In the genomic region with DNA sequence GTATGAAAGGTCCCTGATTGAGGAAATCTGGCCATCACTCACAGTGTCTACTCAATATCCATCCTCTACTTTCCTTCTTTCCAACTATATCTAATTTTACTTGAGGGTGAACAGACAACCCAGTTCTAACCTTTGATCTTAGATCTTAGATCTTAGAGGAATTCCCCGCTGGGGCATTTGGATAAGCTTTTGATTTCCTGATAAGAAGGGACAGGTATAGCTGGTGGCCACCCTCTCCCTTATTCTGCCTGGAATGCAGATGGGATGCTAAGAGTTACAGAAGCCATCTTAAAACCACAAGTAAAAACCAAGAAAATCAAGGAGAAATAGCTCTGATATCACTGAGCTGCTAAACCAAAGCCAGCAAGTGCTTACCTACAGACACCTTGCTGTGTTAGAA, we compare ENCODE assay signal across 33 cellular contexts.
"Had no signal": no experiment of that assay in that cellular context is flagged by ENCODE, and none has a peak within 500 bp of the region (broad histone marks: within the 10 kb centered on the region; RNA-seq: fewer than 3 reads in every experiment).

No MANE protein-coding gene starts in this region.

- ATAC-seq: activated naive CD4-positive, alpha-beta T cell treated with anti-CD3 and anti-CD28 coated beads, Interleukin-2, amount 50 U/mL, for 72 hours; activated naive CD8-positive, alpha-beta T cell treated with anti-CD3 and anti-CD28 coated beads, Interleukin-2, amount 50 U/mL, for 24 hours; activated T-cell treated with anti-CD3 and anti-CD28 coated beads, Interleukin-2, amount 50 U/mL, for 4 hours; activated T-cell treated with anti-CD3 and anti-CD28 coated beads, Interleukin-2, amount 50 U/mL, for 72 hours; activated T-helper 17 cell treated with anti-CD3 and anti-CD28 coated beads, Interleukin-2, amount 50 U/mL, for 72 hours; body of pancreas had no signal

- H3K4me1 ChIP-seq: adrenal gland, ascending aorta, body of pancreas, breast epithelium had no signal

- H3K27ac ChIP-seq: adrenal gland, ascending aorta, body of pancreas, brain microvascular endothelial cell, breast epithelium, cardiac muscle cell had no signal

- H3K27me3 ChIP-seq: adrenal gland, ascending aorta, body of pancreas, brain microvascular endothelial cell, breast epithelium, cardiac muscle cell had no signal

- H3K4me3 ChIP-seq: adrenal gland, ascending aorta, body of pancreas, breast epithelium, cardiac muscle cell had no signal

- DNase-seq: activated effector memory CD4-positive, alpha-beta T cell treated with anti-CD3 and anti-CD28 coated beads, Interleukin-2, amount 50 U/mL, for 16 hours; activated effector memory CD4-positive, alpha-beta T cell treated with Interleukin-2 at 50 U/mL for 16 hours; activated gamma-delta T cell; activated gamma-delta T cell treated with Interleukin-2 at 50 U/mL for 16 hours; activated naive CD4-positive, alpha-beta T cell; activated naive CD4-positive, alpha-beta T cell treated with anti-CD3 and anti-CD28 coated beads for 36 hours; activated naive CD4-positive, alpha-beta T cell treated with anti-CD3 and anti-CD28 coated beads, Interleukin-2, amount 10 ng/mL, durations not matched to agents 7 days and 5 days; activated naive CD4-positive, alpha-beta T cell treated with anti-CD3 and anti-CD28 coated beads, Interleukin-2, amount 50 U/mL, for 16 hours; activated naive CD4-positive, alpha-beta T cell treated with Interleukin-2 at 50 U/mL for 16 hours; activated naive CD8-positive, alpha-beta T cell treated with anti-CD3 and anti-CD28 coated beads for 36 hours; activated naive CD8-positive, alpha-beta T cell treated with anti-CD3 and anti-CD28 coated beads, Interleukin-2, amount 10 ng/mL, durations not matched to agents 7 days and 5 days; activated naive CD8-positive, alpha-beta T cell treated with anti-CD3 and anti-CD28 coated beads, Interleukin-2, amount 50 U/mL, for 24 hours; activated T-cell treated with anti-CD3 and anti-CD28 coated beads for 4 hours; activated T-cell treated with anti-CD3 and anti-CD28 coated beads, Interleukin-2, amount 50 U/mL, for 1 hour; activated T-cell treated with anti-CD3 and anti-CD28 coated beads, Interleukin-2, amount 50 U/mL, for 24 hours; activated T-cell treated with anti-CD3 and anti-CD28 coated beads, Interleukin-2, amount 50 U/mL, for 4 hours; activated T-cell treated with anti-CD3 and anti-CD28 coated beads, Interleukin-2, amount 50 U/mL, for 48 hours; activated T-cell treated with anti-CD3 and anti-CD28 coated beads, Interleukin-2, amount 50 U/mL, for 72 hours; adrenal gland; amniotic stem cell; amygdala; anterior cingulate cortex; aorta; body of pancreas; brain microvascular endothelial cell; caudate nucleus; central memory CD4-positive, alpha-beta T cell; cerebellar nuclear complex had no signal

- H3K36me3 ChIP-seq: adrenal gland, ascending aorta, brain microvascular endothelial cell, breast epithelium, cardiac muscle cell had no signal

- H3K9me3 ChIP-seq: adrenal gland, ascending aorta, body of pancreas, breast epithelium had no signal
